In the genomic region with DNA sequence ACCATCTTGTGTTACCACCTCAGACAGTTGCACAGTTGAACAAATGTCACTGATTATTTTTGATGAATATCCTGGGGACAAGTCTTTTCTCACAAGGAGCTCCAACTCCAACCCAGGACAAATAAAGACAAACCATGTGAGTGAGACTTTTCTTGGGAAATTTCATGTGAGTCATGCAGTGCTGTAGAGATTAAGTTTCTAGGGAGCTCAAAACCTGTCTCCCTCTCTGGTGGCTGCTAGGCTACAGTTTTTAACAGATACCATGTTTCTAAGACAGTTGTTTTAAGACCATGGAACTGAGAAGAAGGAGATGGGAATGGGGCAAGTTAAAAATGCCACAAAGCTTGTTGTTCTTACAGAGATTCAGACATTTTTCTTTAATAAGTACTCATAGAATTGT, we compare ENCODE assay signal across 2 cellular contexts.
TF ChIP-seq lines count a peak whose summit lies in the region.

No MANE protein-coding gene starts in this region.

TF ChIP-seq in SK-N-SH treated with all-trans-retinoic acid at 6 μM for 48 hours, 23 proteins besides CTCF, POLR2A, EP300 and RAD21:
- peak; percentile 7; the same call in 1 of the 2 replicates for TF ChIP-seq ISL1 (CRISPR knock-in tag; IDR thresholded peaks at IDR 0.05)
- no peak for TF ChIP-seq TCF4 (CRISPR knock-in tag; IDR thresholded peaks at IDR 0.05; ENCODE audit: borderline replicate concordance)

TF ChIP-seq in SK-N-SH, 30 proteins besides CTCF, POLR2A, EP300 and RAD21:
- TF ChIP-seq RCOR1 (IDR thresholded peaks at IDR 0.05; ENCODE audit: low read length) (no peak), CHD2 (IDR thresholded peaks at IDR 0.05; ENCODE audit: low read length, partially characterized antibody) (no peak), RFX5 (IDR thresholded peaks at IDR 0.05; ENCODE audit: low read length) (no peak), GABPA (IDR thresholded peaks at IDR 0.05; ENCODE audit: low read depth) (no peak), MXI1 (IDR thresholded peaks at IDR 0.05; ENCODE audit: low read depth, low read length) (no peak), GATA2 (CRISPR knock-in tag; IDR thresholded peaks at IDR 0.05) (no peak), POLR2AphosphoS5 (IDR thresholded peaks at IDR 0.05; ENCODE audit: low read depth, low read length) (no peak), TEAD4 (IDR thresholded peaks at IDR 0.05; ENCODE audit: borderline replicate concordance, insufficient read depth) (no peak), EZH2phosphoT487 (IDR thresholded peaks at IDR 0.05; ENCODE audit: borderline replicate concordance, low read depth) (no peak), TCF12 (IDR thresholded peaks at IDR 0.05) (no peak), ELF1 (IDR thresholded peaks at IDR 0.05) (no peak), FOSL2 (IDR thresholded peaks at IDR 0.05; ENCODE audit: borderline replicate concordance, low read depth) (no peak), PBX3 (IDR thresholded peaks at IDR 0.05) (no peak)
- TF ChIP-seq, protein P1, sequence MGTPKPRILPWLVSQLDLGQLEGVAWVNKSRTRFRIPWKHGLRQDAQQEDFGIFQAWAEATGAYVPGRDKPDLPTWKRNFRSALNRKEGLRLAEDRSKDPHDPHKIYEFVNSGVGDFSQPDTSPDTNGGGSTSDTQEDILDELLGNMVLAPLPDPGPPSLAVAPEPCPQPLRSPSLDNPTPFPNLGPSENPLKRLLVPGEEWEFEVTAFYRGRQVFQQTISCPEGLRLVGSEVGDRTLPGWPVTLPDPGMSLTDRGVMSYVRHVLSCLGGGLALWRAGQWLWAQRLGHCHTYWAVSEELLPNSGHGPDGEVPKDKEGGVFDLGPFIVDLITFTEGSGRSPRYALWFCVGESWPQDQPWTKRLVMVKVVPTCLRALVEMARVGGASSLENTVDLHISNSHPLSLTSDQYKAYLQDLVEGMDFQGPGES (IDR thresholded peaks at IDR 0.05; ENCODE audit: low read depth, low read length) = no peak
- TF ChIP-seq, protein P2, sequence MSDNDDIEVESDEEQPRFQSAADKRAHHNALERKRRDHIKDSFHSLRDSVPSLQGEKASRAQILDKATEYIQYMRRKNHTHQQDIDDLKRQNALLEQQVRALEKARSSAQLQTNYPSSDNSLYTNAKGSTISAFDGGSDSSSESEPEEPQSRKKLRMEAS (IDR thresholded peaks at IDR 0.05; ENCODE audit: low read depth) = no peak
- TF ChIP-seq, protein P3, sequence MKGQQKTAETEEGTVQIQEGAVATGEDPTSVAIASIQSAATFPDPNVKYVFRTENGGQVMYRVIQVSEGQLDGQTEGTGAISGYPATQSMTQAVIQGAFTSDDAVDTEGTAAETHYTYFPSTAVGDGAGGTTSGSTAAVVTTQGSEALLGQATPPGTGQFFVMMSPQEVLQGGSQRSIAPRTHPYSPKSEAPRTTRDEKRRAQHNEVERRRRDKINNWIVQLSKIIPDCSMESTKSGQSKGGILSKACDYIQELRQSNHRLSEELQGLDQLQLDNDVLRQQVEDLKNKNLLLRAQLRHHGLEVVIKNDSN (IDR thresholded peaks at IDR 0.05; ENCODE audit: borderline replicate concordance, low read depth) = no peak
- TF ChIP-seq, protein P4, sequence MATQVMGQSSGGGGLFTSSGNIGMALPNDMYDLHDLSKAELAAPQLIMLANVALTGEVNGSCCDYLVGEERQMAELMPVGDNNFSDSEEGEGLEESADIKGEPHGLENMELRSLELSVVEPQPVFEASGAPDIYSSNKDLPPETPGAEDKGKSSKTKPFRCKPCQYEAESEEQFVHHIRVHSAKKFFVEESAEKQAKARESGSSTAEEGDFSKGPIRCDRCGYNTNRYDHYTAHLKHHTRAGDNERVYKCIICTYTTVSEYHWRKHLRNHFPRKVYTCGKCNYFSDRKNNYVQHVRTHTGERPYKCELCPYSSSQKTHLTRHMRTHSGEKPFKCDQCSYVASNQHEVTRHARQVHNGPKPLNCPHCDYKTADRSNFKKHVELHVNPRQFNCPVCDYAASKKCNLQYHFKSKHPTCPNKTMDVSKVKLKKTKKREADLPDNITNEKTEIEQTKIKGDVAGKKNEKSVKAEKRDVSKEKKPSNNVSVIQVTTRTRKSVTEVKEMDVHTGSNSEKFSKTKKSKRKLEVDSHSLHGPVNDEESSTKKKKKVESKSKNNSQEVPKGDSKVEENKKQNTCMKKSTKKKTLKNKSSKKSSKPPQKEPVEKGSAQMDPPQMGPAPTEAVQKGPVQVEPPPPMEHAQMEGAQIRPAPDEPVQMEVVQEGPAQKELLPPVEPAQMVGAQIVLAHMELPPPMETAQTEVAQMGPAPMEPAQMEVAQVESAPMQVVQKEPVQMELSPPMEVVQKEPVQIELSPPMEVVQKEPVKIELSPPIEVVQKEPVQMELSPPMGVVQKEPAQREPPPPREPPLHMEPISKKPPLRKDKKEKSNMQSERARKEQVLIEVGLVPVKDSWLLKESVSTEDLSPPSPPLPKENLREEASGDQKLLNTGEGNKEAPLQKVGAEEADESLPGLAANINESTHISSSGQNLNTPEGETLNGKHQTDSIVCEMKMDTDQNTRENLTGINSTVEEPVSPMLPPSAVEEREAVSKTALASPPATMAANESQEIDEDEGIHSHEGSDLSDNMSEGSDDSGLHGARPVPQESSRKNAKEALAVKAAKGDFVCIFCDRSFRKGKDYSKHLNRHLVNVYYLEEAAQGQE (IDR thresholded peaks at IDR 0.05; ENCODE audit: low read depth, low read length) = no peak
